Comparison of ENCODE assay signal across 8 cellular contexts in genomic region chr10:30359373-30360206, GRCh38. TPM values are rescaled to one million over a fixed set of nuclear protein-coding genes. Genes with fewer than 3 reads are reported as not detected.
A peak's percentile ranks its signal among the peaks of the same experiment; 100 is the strongest.
DNase-seq lines count a peak whose midpoint lies in the region; ATAC-seq, FAIRE-seq and TF ChIP-seq lines count a peak whose summit lies in the region.

No MANE protein-coding gene starts in this region.

- no peaks in the 10 kb centered on the region for H3K27me3 ChIP-seq in CD4-positive, CD25-positive, alpha-beta regulatory T cell (ENCODE audit: control insufficient read depth, insufficient read depth, low read length)

- ATAC-seq in CD4-positive, CD25-positive, alpha-beta regulatory T cell (ENCODE audit: low read depth in 2 of 2): peak; percentile 58 to 80
- peak; percentile 96 for ATAC-seq in HG03439 (IDR thresholded peaks at IDR 0.05; ENCODE audit: unreplicated experiment)

- TF ChIP-seq CTCF in RWPE1 (conservative IDR thresholded peaks at IDR 0.05; ENCODE audit: low read depth): peak; percentile 63

- H3K27me3 Mint-ChIP-seq in CD4-positive, CD25-positive, alpha-beta regulatory T cell: peaks cover 15% of the 10 kb centered on the region

- FAIRE-seq in GM19239 (lab: Jason Lieb, UNC): peak; percentile 92

- no peak overlapping the region for H3K27ac ChIP-seq in CD4-positive, CD25-positive, alpha-beta regulatory T cell (ENCODE audit: insufficient read depth, low read length, poor library complexity, severe bottlenecking)
- no peak overlapping the region for H3K27ac ChIP-seq in RWPE1

- peak overlapping the region in 1 of 3 donors; percentile 48 for H3K27ac Mint-ChIP-seq in CD4-positive, CD25-positive, alpha-beta regulatory T cell

- H3K4me1 ChIP-seq in CD4-positive, CD25-positive, alpha-beta regulatory T cell (ENCODE audit: control insufficient read depth, insufficient read depth, low read length, poor library complexity, severe bottlenecking): no peaks in the 10 kb centered on the region

- H3K9me3 ChIP-seq in CD4-positive, CD25-positive, alpha-beta regulatory T cell (ENCODE audit: control insufficient read depth in 2 of 2, low read length in 2 of 2): no peaks in the 10 kb centered on the region

- intact Hi-C loops in posterior cingulate gyrus (cut with DNase I): no loop called here

- H3K36me3 ChIP-seq in CD4-positive, CD25-positive, alpha-beta regulatory T cell (ENCODE audit: control insufficient read depth, insufficient read depth, low read length): no peaks in the 10 kb centered on the region

- CTCF ChIA-PET in RWPE1 (lab: Yijun Ruan, JAX): interaction anchor here (0.6 to 2.0 kb wide), 10 partner anchors 8 to 961 kb away, joined by 3 to 6 read pairs (median 4); partner anchors contain the start of gene MTPAP

- H3K36me3 Mint-ChIP-seq in CD4-positive, CD25-positive, alpha-beta regulatory T cell: no peaks in the 10 kb centered on the region

- POLR2A ChIA-PET in RWPE1 (lab: Yijun Ruan, JAX; ENCODE audit: low non-redundant PET): interaction anchor here (0.6 kb wide), 1 partner anchor 10 kb away, joined by 4 read pairs; the partner anchor contains the start of gene MTPAP

- H3K4me3 ChIP-seq in CD4-positive, CD25-positive, alpha-beta regulatory T cell (ENCODE audit: low read depth, low read length): no peak overlapping the region

- H3K4me3 Mint-ChIP-seq in CD4-positive, CD25-positive, alpha-beta regulatory T cell: no peak overlapping the region

- H3K9me3 Mint-ChIP-seq in CD4-positive, CD25-positive, alpha-beta regulatory T cell: no peaks in the 10 kb centered on the region

- peak; percentile 18 to 60 (median 27) for DNase-seq in CD4-positive, CD25-positive, alpha-beta regulatory T cell
- DNase-seq in GM19239 (ENCODE audit: insufficient read length, low spot score): peak; percentile 50
- DNase-seq in RWPE1 (ENCODE audit: low spot score): peak; percentile 39
- peak; percentile 41 for DNase-seq in activated T-helper 9 cell treated with anti-CD3 and anti-CD28 coated beads, Interleukin-2, amount 50 U/mL, for 16 hours (ENCODE audit: low read depth)
- peak; percentile 23 for DNase-seq in glomerular endothelial cell (ENCODE audit: extremely low read depth, low read depth, low spot score)
- DNase-seq in posterior cingulate gyrus: peak in 7 of 10 donors; percentile 33 to 89 (median 56)
- DNase-seq in SKM-1 (lab: John Stamatoyannopoulos, UW; ENCODE audit: unreplicated experiment): no peak

- peaks cover 0 to 2% (median 0%) of the 10 kb centered on the region in 4 donors for H3K4me1 Mint-ChIP-seq in CD4-positive, CD25-positive, alpha-beta regulatory T cell

RNA-seq across cellular contexts. Expression of gene MTPAP, which starts 10.5 kb away (rescaled TPM):
- 27.5 TPM for total RNA-seq in CD4-positive, CD25-positive, alpha-beta regulatory T cell
- 1 to 10 TPM; 5.9 to 8.6 (median 6.5) TPM for polyA plus RNA-seq in CD4-positive, CD25-positive, alpha-beta regulatory T cell
- total RNA-seq in glomerular endothelial cell: 14.8 and 15.4 TPM in 2 replicates
